In the genomic region with DNA sequence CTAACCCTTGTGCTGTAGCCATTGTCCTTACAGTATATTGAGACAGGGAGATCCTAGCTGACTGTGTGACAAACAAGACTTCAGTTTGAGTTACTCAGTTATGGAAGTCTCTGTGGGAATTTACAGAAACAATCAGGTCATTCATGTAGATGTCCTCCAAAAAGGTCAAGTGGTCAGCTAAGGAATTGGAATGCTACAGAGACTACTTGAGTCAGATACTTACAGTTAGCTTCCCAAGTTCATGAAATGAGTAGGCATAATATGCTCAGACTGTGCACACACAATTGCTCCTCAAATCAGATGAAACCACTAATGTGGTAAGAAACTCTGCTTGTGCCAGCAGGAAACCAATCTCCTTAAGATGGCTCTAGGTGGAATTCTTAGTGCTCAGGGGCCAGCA, we compare ENCODE assay signal across 22 cellular contexts.
DNase-seq lines count a peak whose midpoint lies in the region; ATAC-seq, FAIRE-seq and TF ChIP-seq lines count a peak whose summit lies in the region.
"Had no signal": no experiment of that assay in that cellular context is flagged by ENCODE, and none has a peak within 500 bp of the region (broad histone marks: within the 10 kb centered on the region; RNA-seq: fewer than 3 reads in every experiment).

No MANE protein-coding gene starts in this region.

- CTCF ChIA-PET in SK-N-SH (lab: Yijun Ruan, JAX), result interaction anchor here (0.9 kb wide), 1 partner anchor 11 kb away, joined by 3 read pairs; no protein-coding TSS in a partner anchor

- H3K27ac ChIP-seq in SK-N-SH (ENCODE audit: low read depth in 2 of 2, low read length in 1 of 2), result no peak overlapping the region
- H3K27ac ChIP-seq: 22Rv1, C4-2B, RWPE1 had no signal

- no peak overlapping the region for H3K4me3 ChIP-seq in SK-N-SH (ENCODE audit: low read depth in 2 of 2, low read length in 1 of 2)
- H3K4me3 ChIP-seq: HAP-1 had no signal

- no peaks in the 10 kb centered on the region for H3K4me1 ChIP-seq in SK-N-SH (ENCODE audit: control insufficient read depth in 1 of 2, insufficient read depth in 2 of 2, low read depth in 1 of 2, low read length in 1 of 2)

- H4K20me1 ChIP-seq in SK-N-SH (ENCODE audit: insufficient read depth), result no peaks in the 10 kb centered on the region

- no peaks in the 10 kb centered on the region for H3K9me2 ChIP-seq in SK-N-SH

- POLR2A ChIA-PET in SK-N-SH (lab: Yijun Ruan, JAX), result no interaction called here

- H3F3A ChIP-seq in SK-N-SH (replicated peaks; ENCODE audit: insufficient read depth), result no peaks in the 10 kb centered on the region

- TF ChIP-seq RAD21 in SK-N-SH (IDR thresholded peaks at IDR 0.05; ENCODE audit: low read length), result no peak

- ATAC-seq in GM21737 (IDR thresholded peaks at IDR 0.05; ENCODE audit: unreplicated experiment), result no peak

- H2AFZ ChIP-seq in SK-N-SH (ENCODE audit: low read depth), result no peak overlapping the region

- H3K36me3 ChIP-seq in SK-N-SH (replicated peaks in 1 of 2; ENCODE audit: control insufficient read depth in 1 of 2, insufficient read depth in 2 of 2, low read length in 1 of 2), result no peaks in the 10 kb centered on the region
- H3K36me3 ChIP-seq: HAP-1 had no signal

- H3K9me3 ChIP-seq in SK-N-SH, result no peaks in the 10 kb centered on the region; the same call in 1 of the 2 replicates
- H3K9me3 ChIP-seq: HAP-1 had no signal

- TF ChIP-seq EP300 in SK-N-SH (IDR thresholded peaks at IDR 0.05; ENCODE audit: borderline replicate concordance in 1 of 2, low read depth in 1 of 2, low read length in 1 of 2), result no peak

- no peak overlapping the region for H3K4me2 ChIP-seq in SK-N-SH

- H3K79me2 ChIP-seq in SK-N-SH (ENCODE audit: insufficient read depth), result no peaks in the 10 kb centered on the region

- H3K27me3 ChIP-seq in SK-N-SH (ENCODE audit: insufficient read depth), result no peaks in the 10 kb centered on the region

- FAIRE-seq in RCC 7860 (lab: Jason Lieb, UNC) (peak; percentile 61), HTR-8/SVneo (lab: Jason Lieb, UNC) (no peak)

- H3K9ac ChIP-seq in SK-N-SH, result no peak overlapping the region

- TF ChIP-seq CTCF in SK-N-SH (IDR thresholded peaks at IDR 0.05), result no peak

- DNase-seq in COLO829 (ENCODE audit: low spot score) (peak; percentile 74), RCC 7860 (ENCODE audit: low spot score) (peak; percentile 36), foreskin melanocyte (peak; percentile 97), renal cortical epithelial cell (ENCODE audit: low read depth) (peak; percentile 88), SK-N-SH (no peak), HTR-8/SVneo (ENCODE audit: insufficient read length, low spot score) (no peak), putamen (ENCODE audit: low spot score) (no peak)
- DNase-seq: AML-193, DMS79 treated with DMSO at 0.1 percent for 48 hours, KBM-7, NCI-H1105 treated with DMSO at 0.1 percent for 48 hours, NCI-H1694, NCI-H2081 treated with DMSO at 0.1 percent for 48 hours, NCI-H510A treated with DMSO at 0.1 percent for 48 hours, NCI-H774, OCI-M1, SIG-M5 had no signal

TF ChIP-seq in SK-N-SH, 30 proteins besides CTCF, POLR2A, EP300 and RAD21:
- no peak for TF ChIP-seq NRF1 (IDR thresholded peaks at IDR 0.05; ENCODE audit: low read depth, low read length)
TF ChIP-seq in SK-N-SH: peak in this region for 0.

Comparison
In these comparisons a context has a peak if more than half of its experiments do, and no peak if none do; other contexts are left out.
1. DNase-seq: peak in COLO829 (single experiment), RCC 7860 (single experiment), foreskin melanocyte (single experiment) and renal cortical epithelial cell (single experiment); none in SK-N-SH (single experiment), HTR-8/SVneo (single experiment) and putamen (single experiment).